In genomic region chr19:18489627-18490184, GRCh38 we compare ENCODE assay signal across 2 cellular contexts.
TF ChIP-seq lines count a peak whose summit lies in the region.

No MANE protein-coding gene starts in this region.

TF ChIP-seq in GM23338, 12 proteins besides CTCF, POLR2A, EP300 and RAD21:
- no peak for TF ChIP-seq EZH2 (IDR thresholded peaks at IDR 0.05; ENCODE audit: low read depth, unreplicated experiment)
- TF ChIP-seq POLR2AphosphoS5 (IDR thresholded peaks at IDR 0.05; ENCODE audit: low read depth), result no peak
- no peak for TF ChIP-seq ZNF114 (CRISPR knock-in tag; IDR thresholded peaks at IDR 0.05)
- TF ChIP-seq JUNB (IDR thresholded peaks at IDR 0.05; ENCODE audit: unreplicated experiment), result no peak
- TF ChIP-seq REST (IDR thresholded peaks at IDR 0.05; ENCODE audit: unreplicated experiment), result no peak
- TF ChIP-seq ETS1 (IDR thresholded peaks at IDR 0.05), result no peak
- TF ChIP-seq NANOG (IDR thresholded peaks at IDR 0.05; ENCODE audit: borderline replicate concordance), result no peak
- no peak for TF ChIP-seq EZH2phosphoT487 (IDR thresholded peaks at IDR 0.05; ENCODE audit: unreplicated experiment)
- TF ChIP-seq CREB1 (CRISPR knock-in tag; IDR thresholded peaks at IDR 0.05; ENCODE audit: low read depth), result no peak
- TF ChIP-seq, protein P1, sequence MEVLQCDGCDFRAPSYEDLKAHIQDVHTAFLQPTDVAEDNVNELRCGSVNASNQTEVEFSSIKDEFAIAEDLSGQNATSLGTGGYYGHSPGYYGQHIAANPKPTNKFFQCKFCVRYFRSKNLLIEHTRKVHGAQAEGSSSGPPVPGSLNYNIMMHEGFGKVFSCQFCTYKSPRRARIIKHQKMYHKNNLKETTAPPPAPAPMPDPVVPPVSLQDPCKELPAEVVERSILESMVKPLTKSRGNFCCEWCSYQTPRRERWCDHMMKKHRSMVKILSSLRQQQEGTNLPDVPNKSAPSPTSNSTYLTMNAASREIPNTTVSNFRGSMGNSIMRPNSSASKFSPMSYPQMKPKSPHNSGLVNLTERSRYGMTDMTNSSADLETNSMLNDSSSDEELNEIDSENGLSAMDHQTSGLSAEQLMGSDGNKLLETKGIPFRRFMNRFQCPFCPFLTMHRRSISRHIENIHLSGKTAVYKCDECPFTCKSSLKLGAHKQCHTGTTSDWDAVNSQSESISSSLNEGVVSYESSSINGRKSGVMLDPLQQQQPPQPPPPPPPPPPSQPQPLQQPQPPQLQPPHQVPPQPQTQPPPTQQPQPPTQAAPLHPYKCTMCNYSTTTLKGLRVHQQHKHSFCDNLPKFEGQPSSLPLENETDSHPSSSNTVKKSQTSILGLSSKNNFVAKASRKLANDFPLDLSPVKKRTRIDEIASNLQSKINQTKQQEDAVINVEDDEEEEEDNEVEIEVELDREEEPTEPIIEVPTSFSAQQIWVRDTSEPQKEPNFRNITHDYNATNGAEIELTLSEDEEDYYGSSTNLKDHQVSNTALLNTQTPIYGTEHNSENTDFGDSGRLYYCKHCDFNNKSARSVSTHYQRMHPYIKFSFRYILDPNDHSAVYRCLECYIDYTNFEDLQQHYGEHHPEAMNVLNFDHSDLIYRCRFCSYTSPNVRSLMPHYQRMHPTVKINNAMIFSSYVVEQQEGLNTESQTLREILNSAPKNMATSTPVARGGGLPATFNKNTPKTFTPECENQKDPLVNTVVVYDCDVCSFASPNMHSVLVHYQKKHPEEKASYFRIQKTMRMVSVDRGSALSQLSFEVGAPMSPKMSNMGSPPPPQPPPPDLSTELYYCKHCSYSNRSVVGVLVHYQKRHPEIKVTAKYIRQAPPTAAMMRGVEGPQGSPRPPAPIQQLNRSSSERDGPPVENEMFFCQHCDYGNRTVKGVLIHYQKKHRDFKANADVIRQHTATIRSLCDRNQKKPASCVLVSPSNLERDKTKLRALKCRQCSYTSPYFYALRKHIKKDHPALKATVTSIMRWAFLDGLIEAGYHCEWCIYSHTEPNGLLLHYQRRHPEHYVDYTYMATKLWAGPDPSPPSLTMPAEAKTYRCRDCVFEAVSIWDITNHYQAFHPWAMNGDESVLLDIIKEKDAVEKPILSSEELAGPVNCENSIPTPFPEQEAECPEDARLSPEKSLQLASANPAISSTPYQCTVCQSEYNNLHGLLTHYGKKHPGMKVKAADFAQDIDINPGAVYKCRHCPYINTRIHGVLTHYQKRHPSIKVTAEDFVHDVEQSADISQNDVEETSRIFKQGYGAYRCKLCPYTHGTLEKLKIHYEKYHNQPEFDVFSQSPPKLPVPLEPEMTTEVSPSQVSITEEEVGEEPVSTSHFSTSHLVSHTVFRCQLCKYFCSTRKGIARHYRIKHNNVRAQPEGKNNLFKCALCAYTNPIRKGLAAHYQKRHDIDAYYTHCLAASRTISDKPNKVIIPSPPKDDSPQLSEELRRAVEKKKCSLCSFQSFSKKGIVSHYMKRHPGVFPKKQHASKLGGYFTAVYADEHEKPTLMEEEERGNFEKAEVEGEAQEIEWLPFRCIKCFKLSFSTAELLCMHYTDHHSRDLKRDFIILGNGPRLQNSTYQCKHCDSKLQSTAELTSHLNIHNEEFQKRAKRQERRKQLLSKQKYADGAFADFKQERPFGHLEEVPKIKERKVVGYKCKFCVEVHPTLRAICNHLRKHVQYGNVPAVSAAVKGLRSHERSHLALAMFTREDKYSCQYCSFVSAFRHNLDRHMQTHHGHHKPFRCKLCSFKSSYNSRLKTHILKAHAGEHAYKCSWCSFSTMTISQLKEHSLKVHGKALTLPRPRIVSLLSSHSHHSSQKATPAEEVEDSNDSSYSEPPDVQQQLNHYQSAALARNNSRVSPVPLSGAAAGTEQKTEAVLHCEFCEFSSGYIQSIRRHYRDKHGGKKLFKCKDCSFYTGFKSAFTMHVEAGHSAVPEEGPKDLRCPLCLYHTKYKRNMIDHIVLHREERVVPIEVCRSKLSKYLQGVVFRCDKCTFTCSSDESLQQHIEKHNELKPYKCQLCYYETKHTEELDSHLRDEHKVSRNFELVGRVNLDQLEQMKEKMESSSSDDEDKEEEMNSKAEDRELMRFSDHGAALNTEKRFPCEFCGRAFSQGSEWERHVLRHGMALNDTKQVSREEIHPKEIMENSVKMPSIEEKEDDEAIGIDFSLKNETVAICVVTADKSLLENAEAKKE (CRISPR knock-in tag; IDR thresholded peaks at IDR 0.05), result no peak
- TF ChIP-seq ZNF331 (CRISPR knock-in tag; IDR thresholded peaks at IDR 0.05; ENCODE audit: low read depth), result no peak
- TF ChIP-seq STAT1 (IDR thresholded peaks at IDR 0.05; ENCODE audit: unreplicated experiment), result no peak
TF ChIP-seq in GM23338: peak in this region for 0.

TF ChIP-seq in SK-N-SH, 30 proteins besides CTCF, POLR2A, EP300 and RAD21:
- TF ChIP-seq, protein P2, sequence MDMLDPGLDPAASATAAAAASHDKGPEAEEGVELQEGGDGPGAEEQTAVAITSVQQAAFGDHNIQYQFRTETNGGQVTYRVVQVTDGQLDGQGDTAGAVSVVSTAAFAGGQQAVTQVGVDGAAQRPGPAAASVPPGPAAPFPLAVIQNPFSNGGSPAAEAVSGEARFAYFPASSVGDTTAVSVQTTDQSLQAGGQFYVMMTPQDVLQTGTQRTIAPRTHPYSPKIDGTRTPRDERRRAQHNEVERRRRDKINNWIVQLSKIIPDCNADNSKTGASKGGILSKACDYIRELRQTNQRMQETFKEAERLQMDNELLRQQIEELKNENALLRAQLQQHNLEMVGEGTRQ (IDR thresholded peaks at IDR 0.05; ENCODE audit: borderline replicate concordance, low read depth, low read length), result no peak
- TF ChIP-seq FOXJ3 (CRISPR knock-in tag; IDR thresholded peaks at IDR 0.05) (no peak), SMC3 (IDR thresholded peaks at IDR 0.05; ENCODE audit: low read depth, low read length) (no peak), RXRA (IDR thresholded peaks at IDR 0.05; ENCODE audit: borderline replicate concordance, low read depth) (no peak), NFIC (IDR thresholded peaks at IDR 0.05; ENCODE audit: borderline replicate concordance) (no peak), MAX (IDR thresholded peaks at IDR 0.05; ENCODE audit: low read depth) (no peak), TCF12 (IDR thresholded peaks at IDR 0.05) (no peak), MXI1 (IDR thresholded peaks at IDR 0.05; ENCODE audit: low read depth, low read length) (no peak)
